Comparison of ENCODE assay signal across 15 cellular contexts in the genomic region with DNA sequence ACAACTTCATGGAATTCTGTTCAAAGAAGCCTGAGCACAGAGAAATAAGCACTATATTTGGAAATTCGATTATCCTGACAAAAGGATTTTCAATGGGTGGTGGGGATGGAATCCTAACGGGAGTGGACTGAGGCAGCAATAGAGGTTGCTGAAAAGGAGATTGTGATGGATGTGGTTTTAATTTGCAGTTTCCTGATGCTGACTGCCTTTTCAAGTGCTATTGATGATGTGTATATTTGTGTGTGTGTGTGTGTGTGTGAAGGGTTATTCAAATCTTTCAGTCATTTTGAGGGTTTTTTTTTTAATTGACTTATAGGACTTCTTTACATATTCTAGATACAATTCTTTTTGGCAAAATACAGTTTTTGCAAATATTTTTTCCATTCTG.
DNase-seq lines count a peak whose midpoint lies in the region; ATAC-seq, FAIRE-seq and TF ChIP-seq lines count a peak whose summit lies in the region.
"Had no signal": no experiment of that assay in that cellular context is flagged by ENCODE, and none has a peak within 500 bp of the region (broad histone marks: within the 10 kb centered on the region; RNA-seq: fewer than 3 reads in every experiment).

No MANE protein-coding gene starts in this region.

- H3K27ac ChIP-seq in left ventricle myocardium inferior (replicated peaks) (peak overlapping the region; percentile 34), mammary epithelial cell (ENCODE audit: insufficient read depth, low read depth, low read length) (peak overlapping the region; percentile 72), keratinocyte (ENCODE audit: control insufficient read depth, insufficient read depth, low read length) (peak overlapping the region; percentile 63)

- intact Hi-C loops in left ventricle myocardium inferior (cut with micrococcal nuclease): no loop called here
- intact Hi-C loops in Right ventricle myocardium inferior (cut with DNase I): no loop called here
- intact Hi-C loops in mammary epithelial cell (cut with micrococcal nuclease): loop anchor here (5.0 kb wide), 1 partner anchor 222 kb away; no protein-coding TSS in a partner anchor
- intact Hi-C loops in left colon (cut with DNase I, micrococcal nuclease): no loop called here

- dilution Hi-C loops in mammary epithelial cell (cut with HindIII; ENCODE audit: low sequenced_read_pairs): no loop called here
- dilution Hi-C loops in keratinocyte (cut with MboI; ENCODE audit: extremely low pct_ligation_motif_present, low sequenced_read_pairs): no loop called here

- H3K9me1 ChIP-seq in keratinocyte (ENCODE audit: control insufficient read depth, extremely low read depth, insufficient read depth, low read length): no peaks in the 10 kb centered on the region

- H3K4me3 Mint-ChIP-seq in T-helper 2 cell treated with Interferon-gamma antibody and Interleukin-4, amounts not matched to agents 5 μg/mL and 100 μg/mL, for 36 hours: no peak overlapping the region
- H3K4me3 Mint-ChIP-seq: IgD-negative memory B cell had no signal

- peak overlapping the region; percentile 61 for H3K4me2 ChIP-seq in mammary epithelial cell (ENCODE audit: insufficient read depth, low read depth, low read length)
- H3K4me2 ChIP-seq in keratinocyte (ENCODE audit: control insufficient read depth, extremely low read depth, insufficient read depth, low read depth, low read length): peak overlapping the region; percentile 81

- WGBS in mammary epithelial cell (ENCODE audit: low coverage, missing lambda C conversion rate): 32% methylated on average over 2 of the region's 2 CpGs

- H3K27ac Mint-ChIP-seq in T-helper 2 cell treated with Interferon-gamma antibody and Interleukin-4, amounts not matched to agents 5 μg/mL and 100 μg/mL, for 36 hours: no peak overlapping the region
- H3K27ac Mint-ChIP-seq: IgD-negative memory B cell had no signal

- in situ Hi-C loops in mammary epithelial cell (cut with MboI; ENCODE audit: low sequenced_read_pairs in 2 of 2): no loop called here

- H3K9me3 ChIP-seq in left ventricle myocardium inferior (replicated peaks) (peaks cover 15% of the 10 kb centered on the region), mammary epithelial cell (replicated peaks; ENCODE audit: insufficient read depth, low read length) (no peaks in the 10 kb centered on the region), keratinocyte (ENCODE audit: control insufficient read depth, low read depth, low read length) (no peaks in the 10 kb centered on the region)

- no peaks in the 10 kb centered on the region for H3K4me1 ChIP-seq in left ventricle myocardium inferior
- peaks cover 35% of the 10 kb centered on the region for H3K4me1 ChIP-seq in mammary epithelial cell (ENCODE audit: insufficient read depth, low read length)
- peaks cover 23% of the 10 kb centered on the region for H3K4me1 ChIP-seq in keratinocyte (ENCODE audit: control insufficient read depth, extremely low read depth, insufficient read depth, low read length)

- no peaks in the 10 kb centered on the region for H3K36me3 Mint-ChIP-seq in T-helper 2 cell treated with Interferon-gamma antibody and Interleukin-4, amounts not matched to agents 5 μg/mL and 100 μg/mL, for 36 hours (ENCODE audit: low read depth)
- H3K36me3 Mint-ChIP-seq: IgD-negative memory B cell had no signal

- BruUV-seq in mammary epithelial cell (replicated peaks; lab: Mats Ljungman, UMichigan): no TSS peak

- H2AFZ ChIP-seq in mammary epithelial cell (ENCODE audit: low read depth, low read length) (peak overlapping the region; percentile 28), keratinocyte (ENCODE audit: control insufficient read depth, low read length) (peak overlapping the region; percentile 67)

- no peak overlapping the region for H3K4me3 ChIP-seq in left ventricle myocardium inferior
- H3K4me3 ChIP-seq in mammary epithelial cell (replicated peaks in 1 of 3; ENCODE audit: insufficient read depth in 1 of 3, low read depth in 2 of 3, low read length in 3 of 3): peak overlapping the region in 2 of 3 experiments; percentile 5 to 27
- H3K4me3 ChIP-seq in keratinocyte (ENCODE audit: control insufficient read depth in 2 of 3, extremely low read depth in 1 of 3, insufficient read depth in 2 of 3, low read depth in 1 of 3, low read length in 3 of 3): peak overlapping the region; percentile 6 to 43 (median 42)

- H3K79me2 ChIP-seq in mammary epithelial cell (ENCODE audit: insufficient read depth, low read length) (peaks cover 4% of the 10 kb centered on the region), keratinocyte (ENCODE audit: control insufficient read depth, insufficient read depth, low read length) (no peaks in the 10 kb centered on the region)

- DNase-seq in left ventricle myocardium inferior (no peak), Right ventricle myocardium inferior (ENCODE audit: missing footprints) (no peak), mammary epithelial cell (no peak), keratinocyte (ENCODE audit: low read depth, low spot score) (no peak), left colon (no peak)
- no peak for DNase-seq in T-helper 2 cell treated with Interferon-gamma antibody and Interleukin-4, amounts not matched to agents 5 μg/mL and 100 μg/mL, for 36 hours (ENCODE audit: low spot score)
- no peak for DNase-seq in stimulated activated CD4-positive, alpha-beta T cell treated with anti-CD3 and anti-CD28 coated beads, Interleukin-4, amount 100 ng/mL, for 4 hours
- DNase-seq: 8988T, C1 segment of cervical spinal cord, DMS153, NCI-H2081, NCI-H524, RPMI8226 had no signal

- H3K36me3 ChIP-seq in left ventricle myocardium inferior (no peaks in the 10 kb centered on the region), mammary epithelial cell (ENCODE audit: insufficient read depth, low read length) (no peaks in the 10 kb centered on the region), keratinocyte (ENCODE audit: control insufficient read depth in 2 of 2, extremely low read depth in 1 of 2, insufficient read depth in 2 of 2, low read length in 2 of 2) (no peaks in the 10 kb centered on the region)

- CTCF ChIA-PET in mammary epithelial cell (lab: Charles Lee; ENCODE audit: low non-redundant PET): no interaction called here

- no peaks in the 10 kb centered on the region for H4K20me1 ChIP-seq in mammary epithelial cell (ENCODE audit: insufficient read depth, low read length)
- no peaks in the 10 kb centered on the region for H4K20me1 ChIP-seq in keratinocyte (ENCODE audit: control insufficient read depth, extremely low read depth, insufficient read depth, low read length)

- H3K9me3 Mint-ChIP-seq in T-helper 2 cell treated with Interferon-gamma antibody and Interleukin-4, amounts not matched to agents 5 μg/mL and 100 μg/mL, for 36 hours: no peaks in the 10 kb centered on the region
- H3K9me3 Mint-ChIP-seq: IgD-negative memory B cell had no signal

- FAIRE-seq in keratinocyte (lab: Jason Lieb, UNC): no peak

- H3K9ac ChIP-seq in mammary epithelial cell (ENCODE audit: insufficient read depth, low read length) (peak overlapping the region; percentile 12), keratinocyte (ENCODE audit: control insufficient read depth, extremely low read depth, insufficient read depth, low read length) (peak overlapping the region; percentile 13)

- ATAC-seq in Right ventricle myocardium inferior: no peak
- ATAC-seq in GM18502 (IDR thresholded peaks at IDR 0.05; ENCODE audit: poor library complexity, unreplicated experiment): no peak
- no peak for ATAC-seq in left colon

- TF ChIP-seq CTCF in left ventricle myocardium inferior (IDR thresholded peaks at IDR 0.05; ENCODE audit: borderline replicate concordance): no peak
- TF ChIP-seq CTCF in mammary epithelial cell (conservative IDR thresholded peaks at IDR 0.05 in 1 of 2, IDR thresholded peaks at IDR 0.05 in 1 of 2; ENCODE audit: extremely low read depth in 1 of 2, insufficient read depth in 1 of 2, low read depth in 1 of 2, low read length in 2 of 2): no peak
- no peak for TF ChIP-seq CTCF in keratinocyte (optimal IDR thresholded peaks at IDR 0.05 in 1 of 3, IDR thresholded peaks at IDR 0.05 in 1 of 3, conservative IDR thresholded peaks at IDR 0.05 in 1 of 3; ENCODE audit: extremely low read depth in 1 of 3, insufficient read depth in 2 of 3, low read length in 3 of 3)

- H3K4me1 Mint-ChIP-seq in T-helper 2 cell treated with Interferon-gamma antibody and Interleukin-4, amounts not matched to agents 5 μg/mL and 100 μg/mL, for 36 hours (ENCODE audit: low read depth): no peaks in the 10 kb centered on the region
- H3K4me1 Mint-ChIP-seq: IgD-negative memory B cell had no signal

- H3K27me3 ChIP-seq in left ventricle myocardium inferior (ENCODE audit: low read depth) (no peaks in the 10 kb centered on the region), mammary epithelial cell (ENCODE audit: insufficient read depth, low read length) (no peaks in the 10 kb centered on the region), keratinocyte (ENCODE audit: control insufficient read depth, extremely low read depth, insufficient read depth, low read length) (no peaks in the 10 kb centered on the region)

- no peaks in the 10 kb centered on the region for H3K27me3 Mint-ChIP-seq in T-helper 2 cell treated with Interferon-gamma antibody and Interleukin-4, amounts not matched to agents 5 μg/mL and 100 μg/mL, for 36 hours (ENCODE audit: low read depth)
- H3K27me3 Mint-ChIP-seq: IgD-negative memory B cell had no signal
